ENCODE assay signal across 8 cellular contexts in genomic region chr3:32502089-32502943, GRCh38. TPM values are rescaled to one million over a fixed set of nuclear protein-coding genes. Genes with fewer than 3 reads are reported as not detected.
A peak's percentile ranks its signal among the peaks of the same experiment; 100 is the strongest.
DNase-seq lines count a peak whose midpoint lies in the region; ATAC-seq and TF ChIP-seq lines count a peak whose summit lies in the region.

A gene with protein sequence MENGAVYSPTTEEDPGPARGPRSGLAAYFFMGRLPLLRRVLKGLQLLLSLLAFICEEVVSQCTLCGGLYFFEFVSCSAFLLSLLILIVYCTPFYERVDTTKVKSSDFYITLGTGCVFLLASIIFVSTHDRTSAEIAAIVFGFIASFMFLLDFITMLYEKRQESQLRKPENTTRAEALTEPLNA (minus strand): TSS chr3:32502852. CDS start chr3:32502745, 107 bp downstream.

- ATAC-seq in HG02588 (IDR thresholded peaks at IDR 0.05; ENCODE audit: unreplicated experiment), result peak; percentile 85
- peak; percentile 95 for ATAC-seq in aorta (ENCODE audit: low FRiP score)

- peaks cover 9% of the 10 kb centered on the region for H3K4me1 ChIP-seq in hepatocyte (ENCODE audit: insufficient read depth)
- no peaks in the 10 kb centered on the region for H3K4me1 ChIP-seq in aorta (ENCODE audit: control insufficient read depth in 1 of 2, insufficient read depth in 2 of 2, low read length in 2 of 2)

- H3K9me3 ChIP-seq in hepatocyte (ENCODE audit: low read depth), result no peaks in the 10 kb centered on the region
- H3K9me3 ChIP-seq in aorta (ENCODE audit: control insufficient read depth, low read length), result no peaks in the 10 kb centered on the region

- peak within 1 kb of the TSS; percentile 77 for H3K4me2 ChIP-seq in hepatocyte

- WGBS in hepatocyte (ENCODE audit: low lambda C conversion rate, missing lambda C conversion rate), result under 1% methylated on average over 36 of the region's 62 CpGs
- 0% methylated on average over 43 to 62 of the region's 62 CpGs for WGBS in aorta, 2 donors

- H2AFZ ChIP-seq in hepatocyte, result peak within 1 kb of the TSS; percentile 51

- H3K4me3 ChIP-seq in astrocyte of the cerebellum (ENCODE audit: low read depth, low read length) (peak within 1 kb of the TSS; percentile 56), hepatocyte (peak within 1 kb of the TSS; percentile 63), aorta (ENCODE audit: low read length in 2 of 2) (peak within 1 kb of the TSS; percentile 79 to 90)

- DNase-seq in GM13976 (ENCODE audit: low spot score) (peak; percentile 94), NCI-H1092 (lab: John Stamatoyannopoulos, UW) (peak; percentile 37), T1000 (lab: John Stamatoyannopoulos, UW) (peak; percentile 77), astrocyte of the cerebellum (ENCODE audit: low read depth) (peak; percentile 42), hepatocyte (ENCODE audit: low spot score) (peak; percentile 92), retina (peak; percentile 94), aorta (peak; percentile 89 to 93)

- no peaks in the 10 kb centered on the region for H3K9me2 ChIP-seq in hepatocyte (replicated peaks; ENCODE audit: insufficient read depth)

- TF ChIP-seq CTCF in GM13976 (IDR thresholded peaks at IDR 0.05; ENCODE audit: borderline replicate concordance, control extremely low read depth, extremely low read depth, insufficient read depth, missing control alignments) (no peak), astrocyte of the cerebellum (IDR thresholded peaks at IDR 0.05; ENCODE audit: low read depth, low read length, missing control alignments) (no peak), hepatocyte (IDR thresholded peaks at IDR 0.05; ENCODE audit: poor library complexity) (no peak)

- no peaks in the 10 kb centered on the region for H3K27me3 ChIP-seq in hepatocyte
- no peaks in the 10 kb centered on the region for H3K27me3 ChIP-seq in aorta (ENCODE audit: control insufficient read depth in 1 of 2, insufficient read depth in 2 of 2, low read length in 1 of 2)

- intact Hi-C loops in aorta (cut with DNase I), result no loop called here

- in situ Hi-C loops in GM13976 (cut with MboI; ENCODE audit: low sequenced_read_pairs, unreplicated experiment) (loop anchor here (25.0 kb wide), 1 partner anchor 435 kb away; no protein-coding TSS in a partner anchor), astrocyte of the cerebellum (cut with HindIII; ENCODE audit: low sequenced_read_pairs) (no loop called here)

- H3K36me3 ChIP-seq in hepatocyte (replicated peaks; ENCODE audit: insufficient read depth, low read depth) (no peaks in the 10 kb centered on the region), aorta (ENCODE audit: control insufficient read depth in 1 of 2, insufficient read depth in 2 of 2, low read length in 1 of 2) (no peaks in the 10 kb centered on the region)

- no peaks in the 10 kb centered on the region for H4K20me1 ChIP-seq in hepatocyte (ENCODE audit: insufficient read depth, poor library complexity, severe bottlenecking)

- H3K27ac ChIP-seq in hepatocyte, result peak within 1 kb of the TSS; percentile 97
- peak within 1 kb of the TSS; percentile 71 to 97 for H3K27ac ChIP-seq in aorta (ENCODE audit: low read depth in 1 of 2, low read length in 2 of 2)

- peaks cover 43% of the 10 kb centered on the region for H3K79me2 ChIP-seq in hepatocyte

RNA-seq across cellular contexts. Expression of the gene that starts here (rescaled TPM):
- 125 and 133 TPM in 2 replicates for total RNA-seq in hepatocyte
- polyA plus RNA-seq in hepatocyte, result 82.7 TPM in 2 replicates
- 10 to 100 TPM; 31.8 to 32.1 TPM for total RNA-seq in aorta
- 10 to 100 TPM; 19.0 to 19.9 TPM for polyA plus RNA-seq in aorta

Comparison
In these comparisons a context has a peak if more than half of its experiments do, and no peak if none do; other contexts are left out.
1. Peak in every context shown above with its lines: DNase-seq, ATAC-seq, H3K4me3 ChIP-seq and H3K27ac ChIP-seq.
2. DNase-seq: peak in every context shown above with its lines; median percentile 94 in GM13976; 94 in retina; 92 in hepatocyte; 91 in aorta; 77 in T1000; 42 in astrocyte of the cerebellum; 37 in NCI-H1092.